Comparison of ENCODE assay signal across 14 cellular contexts in the genomic region with DNA sequence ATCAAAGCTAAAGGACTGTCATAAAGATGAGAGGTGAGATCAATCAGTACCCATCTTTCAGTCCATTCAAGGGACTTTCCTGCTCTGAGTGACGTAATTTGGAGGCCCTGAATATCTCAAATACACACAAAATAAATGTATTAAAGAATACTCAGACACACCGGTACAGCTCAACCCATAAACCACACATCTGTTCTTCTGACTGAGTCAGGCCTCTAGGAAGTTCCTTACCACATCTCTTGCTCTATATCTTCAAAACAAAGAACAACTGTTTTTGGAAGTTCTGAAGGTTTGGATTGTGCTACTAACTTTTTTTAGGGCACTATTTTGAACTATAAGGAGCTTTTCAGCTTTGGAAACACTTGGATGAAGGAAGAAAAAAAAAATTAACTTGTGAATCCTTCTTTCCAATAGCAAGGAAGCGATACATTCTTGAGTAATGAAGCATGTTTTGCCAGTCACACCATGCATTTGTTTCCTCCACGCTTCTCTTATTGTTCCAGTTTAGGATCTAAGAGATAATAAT.
DNase-seq lines count a peak whose midpoint lies in the region; ATAC-seq and TF ChIP-seq lines count a peak whose summit lies in the region.
"Had no signal": no experiment of that assay in that cellular context is flagged by ENCODE, and none has a peak within 500 bp of the region (broad histone marks: within the 10 kb centered on the region; RNA-seq: fewer than 3 reads in every experiment).

No MANE protein-coding gene starts in this region.

- TF ChIP-seq CTCF in brain microvascular endothelial cell (IDR thresholded peaks at IDR 0.05; ENCODE audit: low read depth, low read length, missing control alignments) (no peak), kidney epithelial cell (IDR thresholded peaks at IDR 0.05; ENCODE audit: insufficient read depth, low read length, poor library complexity, severe bottlenecking) (no peak), endothelial cell (IDR thresholded peaks at IDR 0.05; ENCODE audit: unreplicated experiment) (no peak)

- H3K9me3 Mint-ChIP-seq in endothelial cell (ENCODE audit: unreplicated experiment), result no peaks in the 10 kb centered on the region

- no peak for ATAC-seq in esophagus mucosa
- ATAC-seq: activated CD4-positive, CD25-positive, alpha-beta regulatory T cell treated with anti-CD3 and anti-CD28 coated beads, Interleukin-2, amount 50 U/mL, for 24 hours; activated naive CD8-positive, alpha-beta T cell treated with anti-CD3 and anti-CD28 coated beads, Interleukin-2, amount 50 U/mL, for 24 hours; T-cell had no signal

- H3K4me3 ChIP-seq in brain microvascular endothelial cell (ENCODE audit: low read depth, low read length) (no peak overlapping the region), kidney epithelial cell (ENCODE audit: low read depth, low read length) (no peak overlapping the region)
- H3K4me3 ChIP-seq: tibial nerve had no signal

- in situ Hi-C loops in brain microvascular endothelial cell (cut with HindIII; ENCODE audit: low pct_ligation_motif_present, low sequenced_read_pairs), result no loop called here
- in situ Hi-C loops in KBM-7 (cut with MboI; ENCODE audit: low pct_unique_long_range_greater_than_20kb, low sequenced_read_pairs), result no loop called here

- DNase-seq in AG20443 (ENCODE audit: low spot score) (peak; percentile 7), HT1080 (ENCODE audit: low read depth) (peak; percentile 78), brain microvascular endothelial cell (peak; percentile 79), kidney epithelial cell (ENCODE audit: low read depth) (peak; percentile 29), endothelial cell (ENCODE audit: low spot score) (no peak), NCI-H2107 (lab: John Stamatoyannopoulos, UW) (no peak), KBM-7 (no peak)
- DNase-seq: activated naive CD8-positive, alpha-beta T cell treated with anti-CD3 and anti-CD28 coated beads, Interleukin-2, amount 50 U/mL, for 24 hours; AML-193; effector memory CD4-positive, alpha-beta T cell; T-cell had no signal

- H3K36me3 Mint-ChIP-seq in endothelial cell (ENCODE audit: low read depth, unreplicated experiment), result no peaks in the 10 kb centered on the region
- H3K36me3 Mint-ChIP-seq: T-cell had no signal

- peak overlapping the region; percentile 88 for H3K27ac ChIP-seq in brain microvascular endothelial cell
- H3K27ac ChIP-seq: tibial nerve had no signal

- H3K36me3 ChIP-seq in brain microvascular endothelial cell (replicated peaks) (no peaks in the 10 kb centered on the region), kidney epithelial cell (ENCODE audit: control insufficient read depth, insufficient read depth, low read length) (no peaks in the 10 kb centered on the region)
- H3K36me3 ChIP-seq: tibial nerve had no signal

- peaks cover 1% of the 10 kb centered on the region for H3K27me3 Mint-ChIP-seq in endothelial cell (ENCODE audit: unreplicated experiment)
- H3K27me3 Mint-ChIP-seq: activated naive CD8-positive, alpha-beta T cell treated with anti-CD3 and anti-CD28 coated beads, Interleukin-2, amount 50 U/mL, for 24 hours; T-cell had no signal

- H3K4me1 Mint-ChIP-seq in endothelial cell (ENCODE audit: unreplicated experiment), result no peaks in the 10 kb centered on the region
- H3K4me1 Mint-ChIP-seq: activated naive CD8-positive, alpha-beta T cell treated with anti-CD3 and anti-CD28 coated beads, Interleukin-2, amount 50 U/mL, for 24 hours; T-cell had no signal

- H3K27ac Mint-ChIP-seq in endothelial cell (ENCODE audit: unreplicated experiment), result no peak overlapping the region
- H3K27ac Mint-ChIP-seq: activated naive CD8-positive, alpha-beta T cell treated with anti-CD3 and anti-CD28 coated beads, Interleukin-2, amount 50 U/mL, for 24 hours; T-cell had no signal

- H3K27me3 ChIP-seq in brain microvascular endothelial cell (replicated peaks) (no peaks in the 10 kb centered on the region), kidney epithelial cell (ENCODE audit: control insufficient read depth, insufficient read depth, low read length) (no peaks in the 10 kb centered on the region)
- H3K27me3 ChIP-seq: tibial nerve had no signal

- no peak overlapping the region for H3K4me3 Mint-ChIP-seq in endothelial cell (ENCODE audit: unreplicated experiment)
- H3K4me3 Mint-ChIP-seq: activated naive CD8-positive, alpha-beta T cell treated with anti-CD3 and anti-CD28 coated beads, Interleukin-2, amount 50 U/mL, for 24 hours; T-cell had no signal

Comparison
In these comparisons a context has a peak if more than half of its experiments do, and no peak if none do; other contexts are left out.
1. DNase-seq: peak in AG20443 (single experiment), HT1080 (single experiment), brain microvascular endothelial cell (single experiment) and kidney epithelial cell (single experiment); none in endothelial cell (single experiment), NCI-H2107 (single experiment) and KBM-7 (single experiment).